Comparison of ENCODE assay signal across 11 cellular contexts in the genomic region with DNA sequence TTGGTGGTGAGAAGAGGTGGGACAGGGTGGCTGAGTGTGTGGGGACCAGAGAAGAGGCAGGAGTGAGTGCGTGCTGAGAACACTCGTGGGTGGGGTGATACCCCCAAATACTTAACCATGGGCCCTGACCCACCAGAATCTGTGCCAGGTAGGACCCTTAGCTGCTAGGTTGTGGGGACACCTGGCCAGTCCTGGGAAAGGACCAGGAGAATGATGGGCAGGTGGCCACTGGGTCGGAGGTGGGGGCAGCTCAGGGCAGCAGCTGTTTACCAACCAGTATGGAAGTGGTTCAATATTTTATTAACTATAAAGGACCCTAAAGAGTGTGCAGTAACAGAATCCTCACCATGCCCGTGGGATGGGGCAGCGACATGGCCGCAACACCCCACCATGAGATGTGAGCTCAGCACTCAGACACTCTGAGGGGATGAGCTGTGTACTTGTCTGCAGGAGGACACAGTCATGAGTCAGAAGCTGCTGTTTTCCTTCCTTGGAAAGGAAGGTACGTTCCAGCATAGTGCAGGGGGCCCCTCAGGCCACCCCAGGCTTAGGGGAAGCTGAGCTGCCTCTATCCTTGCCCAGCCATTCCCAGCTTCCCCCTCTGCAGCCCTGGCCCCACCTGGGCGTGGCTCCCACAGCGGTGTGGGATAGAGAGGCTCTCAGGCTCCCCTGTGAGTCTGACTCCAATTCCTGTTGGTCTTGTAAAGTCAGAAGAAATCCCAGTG. TPM values are rescaled to one million over a fixed set of nuclear protein-coding genes. Genes with fewer than 3 reads are reported as not detected.
DNase-seq lines count a peak whose midpoint lies in the region; ATAC-seq, FAIRE-seq and TF ChIP-seq lines count a peak whose summit lies in the region.
"Had no signal": no experiment of that assay in that cellular context is flagged by ENCODE, and none has a peak within 500 bp of the region (broad histone marks: within the 10 kb centered on the region; RNA-seq: fewer than 3 reads in every experiment).

No MANE protein-coding gene starts in this region.

- H4K8ac ChIP-seq in trophoblast cell (ENCODE audit: low read depth, low read length), result no peak overlapping the region

- no peak for TF ChIP-seq CTCF in esophagus squamous epithelium (IDR thresholded peaks at IDR 0.05)
- no peak for TF ChIP-seq CTCF in stomach (IDR thresholded peaks at IDR 0.05)

- H2AK5ac ChIP-seq in trophoblast cell (ENCODE audit: low read length), result no peak overlapping the region

- no peak for FAIRE-seq in RCC 7860 (lab: Jason Lieb, UNC)

- H3K9me3 ChIP-seq in esophagus squamous epithelium (no peaks in the 10 kb centered on the region), trophoblast cell (ENCODE audit: insufficient read depth, low read depth, low read length) (no peaks in the 10 kb centered on the region), stomach (no peaks in the 10 kb centered on the region)

- peaks cover 30 to 68% (median 31%) of the 10 kb centered on the region in 3 donors for H3K4me1 ChIP-seq in esophagus squamous epithelium
- peaks cover 9 to 15% of the 10 kb centered on the region in 2 experiments for H3K4me1 ChIP-seq in trophoblast cell (ENCODE audit: control insufficient read depth in 1 of 2, insufficient read depth in 2 of 2, low read length in 2 of 2)
- H3K4me1 ChIP-seq in stomach, result peaks cover 16 to 51% (median 28%) of the 10 kb centered on the region in 4 donors

- DNase-seq in EH (ENCODE audit: low read depth) (peak; percentile 89), RCC 7860 (ENCODE audit: low spot score) (peak; percentile 67), esophagus squamous epithelium (lab: John Stamatoyannopoulos, UW) (no peak), trophoblast cell (peak; percentile 18 to 28), stomach (no peak), SKM-1 treated with dmso at 0.1 percent for 144 hours (lab: John Stamatoyannopoulos, UW; ENCODE audit: unreplicated experiment) (no peak), NCI-H2081 treated with DMSO at 0.1 percent for 48 hours (lab: John Stamatoyannopoulos, UW) (no peak)
- DNase-seq: MM.1S, NCI-H446 had no signal

- TF ChIP-seq EP300 in stomach (IDR thresholded peaks at IDR 0.05), result no peak

- no peaks in the 10 kb centered on the region for H3K36me3 ChIP-seq in esophagus squamous epithelium
- H3K36me3 ChIP-seq in trophoblast cell (ENCODE audit: control insufficient read depth in 1 of 2, insufficient read depth in 2 of 2, low read length in 2 of 2), result no peaks in the 10 kb centered on the region
- H3K36me3 ChIP-seq in stomach, result no peaks in the 10 kb centered on the region

- no peak overlapping the region for H2BK12ac ChIP-seq in trophoblast cell (ENCODE audit: low read length)

- no peak overlapping the region for H2BK5ac ChIP-seq in trophoblast cell (ENCODE audit: low read depth, low read length, poor library complexity)

- H3K23ac ChIP-seq in trophoblast cell (ENCODE audit: low read length), result no peak overlapping the region

- H2AFZ ChIP-seq in trophoblast cell (ENCODE audit: insufficient read depth, low read length, poor library complexity), result no peak overlapping the region

- 68 to 81% methylated on average over 6 to 9 of the region's 9 CpGs for whole genome bisulfite sequencing in esophagus squamous epithelium, 2 donors
- WGBS in trophoblast cell (ENCODE audit: extremely low coverage, insufficient coverage, insufficient read length), result no CpG with 5 or more reads among the region's 9 CpGs
- whole genome bisulfite sequencing in stomach, 5 donors, result 64 to 87% (median 72%) methylated on average over 8 to 9 of the region's 9 CpGs

- intact Hi-C loops in esophagus squamous epithelium (cut with DNase I), result no loop called here
- intact Hi-C loops in stomach (cut with DNase I; ENCODE audit: low total_unique reads), result no loop called here

- no peak overlapping the region for H3K4me3 ChIP-seq in esophagus squamous epithelium
- no peak overlapping the region for H3K4me3 ChIP-seq in trophoblast cell (ENCODE audit: low read depth, low read length)
- H3K4me3 ChIP-seq in stomach, result no peak overlapping the region

- H4K12ac ChIP-seq in trophoblast cell (ENCODE audit: low read depth, low read length), result no peak overlapping the region

- TF ChIP-seq POLR2A in esophagus squamous epithelium (IDR thresholded peaks at IDR 0.05) (no peak), stomach (IDR thresholded peaks at IDR 0.05) (no peak)

- peak overlapping the region; percentile 67 to 87 (median 77) for H3K27ac ChIP-seq in esophagus squamous epithelium
- H3K27ac ChIP-seq in trophoblast cell (ENCODE audit: low read depth, low read length), result no peak overlapping the region
- H3K27ac ChIP-seq in stomach, result peak overlapping the region in 2 of 5 donors; percentile 62 to 78

- H3K4me2 ChIP-seq in trophoblast cell (ENCODE audit: low read length), result no peak overlapping the region

- no peak overlapping the region for H3K4ac ChIP-seq in trophoblast cell (ENCODE audit: low read depth, low read length)

- H3K18ac ChIP-seq in trophoblast cell (ENCODE audit: low read length), result no peak overlapping the region

- H3K14ac ChIP-seq in trophoblast cell (ENCODE audit: low read length), result no peak overlapping the region

- no peaks in the 10 kb centered on the region for H3K79me2 ChIP-seq in trophoblast cell (ENCODE audit: control insufficient read depth, insufficient read depth, low read length, poor library complexity)

- peaks cover 5% of the 10 kb centered on the region for H3K79me1 ChIP-seq in trophoblast cell (ENCODE audit: low read length)

- H4K91ac ChIP-seq in trophoblast cell (ENCODE audit: low read depth, low read length), result no peak overlapping the region

- H3K27me3 ChIP-seq in esophagus squamous epithelium (no peaks in the 10 kb centered on the region), trophoblast cell (ENCODE audit: insufficient read depth, low read length) (no peaks in the 10 kb centered on the region), stomach (no peaks in the 10 kb centered on the region)

- no peak overlapping the region for H2BK120ac ChIP-seq in trophoblast cell (ENCODE audit: insufficient read depth, low read length, poor library complexity)

- no peak for ATAC-seq in HG02642 (IDR thresholded peaks at IDR 0.05; ENCODE audit: poor library complexity, unreplicated experiment)
- ATAC-seq: sciatic nerve had no signal

- no peak overlapping the region for H3K9ac ChIP-seq in trophoblast cell (ENCODE audit: low read length)

RNA-seq across cellular contexts. Expression of a gene that starts 25.4 kb away (rescaled TPM):
- total RNA-seq in esophagus squamous epithelium, result not detected
- 0.08 and 0.31 TPM in 2 replicates for polyA plus RNA-seq in trophoblast cell (2013)
- total RNA-seq in stomach, result not detected
- polyA plus RNA-seq in stomach, result under 1 TPM in 1 of 3 donors, not detected in 2; 0.76 TPM
- total RNA-seq: sciatic nerve had no signal

RNA-seq across cellular contexts. Expression of a gene that starts 41.6 kb away (rescaled TPM):
- total RNA-seq in esophagus squamous epithelium (not detected), stomach (not detected)
- not detected in 2 replicates for polyA plus RNA-seq in trophoblast cell (2013)
- under 1 TPM in 1 of 3 donors, not detected in 2; 0.31 TPM for polyA plus RNA-seq in stomach

Comparison
In these comparisons a context has a peak if more than half of its experiments do, and no peak if none do; other contexts are left out.
1. DNase-seq: peak in EH (single experiment), RCC 7860 (single experiment) and trophoblast cell (2 of 2); none in esophagus squamous epithelium (single experiment), stomach (single experiment), SKM-1 treated with dmso at 0.1 percent for 144 hours (single experiment) and NCI-H2081 treated with DMSO at 0.1 percent for 48 hours (single experiment).